Comparison of ENCODE assay signal across 1 cellular context in genomic region chr1:226939439-226940028, GRCh38.
TF ChIP-seq lines count a peak whose summit lies in the region.

No MANE protein-coding gene starts in this region.

TF ChIP-seq in endothelial cell of umbilical vein, 7 proteins besides CTCF, POLR2A, EP300 and RAD21 (continued from another document):
- TF ChIP-seq MAX (IDR thresholded peaks at IDR 0.05; ENCODE audit: insufficient read depth, insufficient read length) (peak; percentile 63), MYC (IDR thresholded peaks at IDR 0.05; ENCODE audit: low read depth, low read length) (peak; percentile 50), EZH2 (IDR thresholded peaks at IDR 0.05; ENCODE audit: borderline replicate concordance, low read depth, low read length, severe bottlenecking) (no peak)
